18 cellular contexts compared by ENCODE assay signal in genomic region chr7:1698221-1698620, GRCh38. TPM values are rescaled to one million over a fixed set of nuclear protein-coding genes. Genes with fewer than 3 reads are reported as not detected.
DNase-seq lines count a peak whose midpoint lies in the region; ATAC-seq, FAIRE-seq and TF ChIP-seq lines count a peak whose summit lies in the region.
"Had no signal": no experiment of that assay in that cellular context is flagged by ENCODE, and none has a peak within 500 bp of the region (broad histone marks: within the 10 kb centered on the region; RNA-seq: fewer than 3 reads in every experiment).

No MANE protein-coding gene starts in this region.

- H3K27ac Mint-ChIP-seq in nephron progenitor cell, result peak overlapping the region; percentile 80
- H3K27ac Mint-ChIP-seq in activated CD4-positive, alpha-beta memory T cell treated with anti-CD3 and anti-CD28 coated beads, Interleukin-2, amount 10 ng/mL, durations not matched to agents 7 days and 5 days, result no peak overlapping the region
- H3K27ac Mint-ChIP-seq: GM23338, HFFc6 had no signal

- H3K9me3 ChIP-seq in heart left ventricle (peaks cover 0 to 18% (median 7%) of the 10 kb centered on the region in 12 donors), right atrium auricular region (peaks cover 0 to 6% of the 10 kb centered on the region in 2 donors), small intestine (ENCODE audit: control insufficient read depth, low read depth) (no peaks in the 10 kb centered on the region)

- H3K27ac ChIP-seq in heart left ventricle (no peak overlapping the region), right atrium auricular region (no peak overlapping the region), small intestine (ENCODE audit: low read depth in 1 of 2, low read length in 1 of 2) (no peak overlapping the region)

- H3K27me3 Mint-ChIP-seq in nephron progenitor cell (ENCODE audit: low read depth, poor library complexity), result peaks cover 6% of the 10 kb centered on the region
- H3K27me3 Mint-ChIP-seq in activated CD4-positive, alpha-beta memory T cell treated with anti-CD3 and anti-CD28 coated beads, Interleukin-2, amount 10 ng/mL, durations not matched to agents 7 days and 5 days, result peaks cover 6% of the 10 kb centered on the region

- POLR2A ChIA-PET in activated CD4-positive, alpha-beta memory T cell treated with anti-CD3 and anti-CD28 coated beads, Interleukin-2, amount 10 ng/mL, durations not matched to agents 7 days and 5 days (lab: Charles Lee), result no interaction called here

- CTCF ChIA-PET in activated CD4-positive, alpha-beta memory T cell treated with anti-CD3 and anti-CD28 coated beads, Interleukin-2, amount 10 ng/mL, durations not matched to agents 7 days and 5 days (lab: Charles Lee), result no interaction called here

- no peak overlapping the region for H3K4me3 Mint-ChIP-seq in nephron progenitor cell
- no peak overlapping the region for H3K4me3 Mint-ChIP-seq in activated CD4-positive, alpha-beta memory T cell treated with anti-CD3 and anti-CD28 coated beads, Interleukin-2, amount 10 ng/mL, durations not matched to agents 7 days and 5 days
- H3K4me3 Mint-ChIP-seq: CD4-positive, CD25-positive, alpha-beta regulatory T cell; GM23338; HFFc6 had no signal

- H3K9me3 Mint-ChIP-seq in nephron progenitor cell, result peaks cover 32% of the 10 kb centered on the region
- H3K9me3 Mint-ChIP-seq in activated CD4-positive, alpha-beta memory T cell treated with anti-CD3 and anti-CD28 coated beads, Interleukin-2, amount 10 ng/mL, durations not matched to agents 7 days and 5 days, result peaks cover 5% of the 10 kb centered on the region

- intact Hi-C loops in heart left ventricle (cut with DNase I), result no loop called here

- H3K27me3 ChIP-seq in heart left ventricle (no peaks in the 10 kb centered on the region), right atrium auricular region (no peaks in the 10 kb centered on the region), small intestine (ENCODE audit: control insufficient read depth in 2 of 2, insufficient read depth in 2 of 2, low read length in 2 of 2) (peaks cover 0 to 4% of the 10 kb centered on the region in 2 donors)

- DNase-seq in heart left ventricle, result peak in 3 of 5 donors; percentile 5 to 16 (median 5)
- DNase-seq in right atrium auricular region (ENCODE audit: low spot score), result no peak
- DNase-seq in RPMI8226, result peak; percentile 8
- DNase-seq in nephron progenitor cell, result no peak
- DNase-seq in small intestine, result no peak
- no peak for DNase-seq in OCI-M1 (lab: John Stamatoyannopoulos, UW)
- no peak for DNase-seq in activated CD4-positive, alpha-beta memory T cell treated with anti-CD3 and anti-CD28 coated beads, Interleukin-2, amount 10 ng/mL, durations not matched to agents 7 days and 5 days
- DNase-seq: AML-193, Calu3, HFFc6, MM.1S, NCI-H1105 treated with DMSO at 0.1 percent for 48 hours, NCI-H187 treated with DMSO at 0.1 percent for 48 hours, NCI-H2171, NCI-H510A had no signal

- H3K4me1 ChIP-seq in heart left ventricle, result peaks cover 0 to 20% (median 0%) of the 10 kb centered on the region in 12 donors
- peaks cover 0 to 16% of the 10 kb centered on the region in 2 donors for H3K4me1 ChIP-seq in right atrium auricular region
- H3K4me1 ChIP-seq in small intestine (ENCODE audit: control insufficient read depth in 2 of 2, insufficient read depth in 1 of 2, low read depth in 1 of 2, low read length in 1 of 2), result no peaks in the 10 kb centered on the region

- WGBS in heart left ventricle, 4 donors, result 63 to 72% (median 69%) methylated on average over 9 of the region's 9 CpGs
- 54 to 69% (median 57%) methylated on average over 9 of the region's 9 CpGs for WGBS in small intestine, 3 donors

- no peak overlapping the region for H3K4me3 ChIP-seq in heart left ventricle
- H3K4me3 ChIP-seq in right atrium auricular region, result no peak overlapping the region
- no peak overlapping the region for H3K4me3 ChIP-seq in small intestine (ENCODE audit: low read depth in 1 of 2, low read length in 2 of 2)
- H3K4me3 ChIP-seq: GM23338 had no signal

- H3K36me3 ChIP-seq in heart left ventricle (no peaks in the 10 kb centered on the region), right atrium auricular region (no peaks in the 10 kb centered on the region), small intestine (ENCODE audit: control insufficient read depth in 2 of 2, insufficient read depth in 2 of 2, low read length in 2 of 2) (no peaks in the 10 kb centered on the region)

- TF ChIP-seq CTCF in heart left ventricle (IDR thresholded peaks at IDR 0.05), result no peak
- no peak for TF ChIP-seq CTCF in right atrium auricular region (IDR thresholded peaks at IDR 0.05)
- TF ChIP-seq CTCF in nephron progenitor cell (IDR thresholded peaks at IDR 0.05), result no peak

- peaks cover 34% of the 10 kb centered on the region for H3K4me1 Mint-ChIP-seq in nephron progenitor cell
- H3K4me1 Mint-ChIP-seq in activated CD4-positive, alpha-beta memory T cell treated with anti-CD3 and anti-CD28 coated beads, Interleukin-2, amount 10 ng/mL, durations not matched to agents 7 days and 5 days, result peaks cover 5% of the 10 kb centered on the region

- no peak for ATAC-seq in heart left ventricle
- ATAC-seq: GM23338 had no signal

- H3K36me3 Mint-ChIP-seq in nephron progenitor cell (ENCODE audit: low read depth), result peaks cover 49% of the 10 kb centered on the region
- no peaks in the 10 kb centered on the region for H3K36me3 Mint-ChIP-seq in activated CD4-positive, alpha-beta memory T cell treated with anti-CD3 and anti-CD28 coated beads, Interleukin-2, amount 10 ng/mL, durations not matched to agents 7 days and 5 days (ENCODE audit: low read depth)
- H3K36me3 Mint-ChIP-seq: CD4-positive, CD25-positive, alpha-beta regulatory T cell had no signal

- no peak for TF ChIP-seq POLR2A in heart left ventricle (IDR thresholded peaks at IDR 0.05)

- FAIRE-seq in small intestine (lab: Jason Lieb, UNC), result no peak
- FAIRE-seq: RCC 7860 had no signal

RNA-seq across cellular contexts. Expression of gene ELFN1, which starts 28.1 kb away (rescaled TPM):
- total RNA-seq in heart left ventricle (10 to 100 TPM in 1 of 9 donors, 1 to 10 TPM in 8; 3.8 to 18.6 (median 6.8) TPM), right atrium auricular region (10 to 100 TPM in 1 of 2 donors, 1 to 10 TPM in 1; 6.5 to 15.3 TPM)
- polyA plus RNA-seq in heart left ventricle (1 to 10 TPM; 2.6 to 5.9 TPM), small intestine (1 to 10 TPM in 1 of 3 donors, not detected in 2; 2.0 TPM)
- total RNA-seq in activated CD4-positive, alpha-beta memory T cell treated with anti-CD3 and anti-CD28 coated beads, Interleukin-2, amount 10 ng/mL, durations not matched to agents 7 days and 5 days, result under 1 TPM in 1 of 2 experiments, not detected in 1; 0.08 TPM
- total RNA-seq: Calu3; CD4-positive, CD25-positive, alpha-beta regulatory T cell had no signal
- polyA plus RNA-seq: CD4-positive, CD25-positive, alpha-beta regulatory T cell had no signal

Comparison
In these comparisons a context has a peak if more than half of its experiments do, and no peak if none do; other contexts are left out.
1. DNase-seq: peak in heart left ventricle (3 of 5) and RPMI8226 (single experiment); none in right atrium auricular region (single experiment), nephron progenitor cell (single experiment), small intestine (single experiment), OCI-M1 (single experiment) and activated CD4-positive, alpha-beta memory T cell treated with anti-CD3 and anti-CD28 coated beads, Interleukin-2, amount 10 ng/mL, durations not matched to agents 7 days and 5 days (single experiment).
2. RNA of gene ELFN1, which starts 28.1 kb away (total RNA-seq): 6.5 to 15.3 TPM in right atrium auricular region and 3.8 to 18.6 TPM in heart left ventricle; 0.08 TPM in activated CD4-positive, alpha-beta memory T cell treated with anti-CD3 and anti-CD28 coated beads, Interleukin-2, amount 10 ng/mL, durations not matched to agents 7 days and 5 days; every median in the first group is over 4 times any median in the second.